8 cellular contexts compared by ENCODE assay signal in the genomic region with DNA sequence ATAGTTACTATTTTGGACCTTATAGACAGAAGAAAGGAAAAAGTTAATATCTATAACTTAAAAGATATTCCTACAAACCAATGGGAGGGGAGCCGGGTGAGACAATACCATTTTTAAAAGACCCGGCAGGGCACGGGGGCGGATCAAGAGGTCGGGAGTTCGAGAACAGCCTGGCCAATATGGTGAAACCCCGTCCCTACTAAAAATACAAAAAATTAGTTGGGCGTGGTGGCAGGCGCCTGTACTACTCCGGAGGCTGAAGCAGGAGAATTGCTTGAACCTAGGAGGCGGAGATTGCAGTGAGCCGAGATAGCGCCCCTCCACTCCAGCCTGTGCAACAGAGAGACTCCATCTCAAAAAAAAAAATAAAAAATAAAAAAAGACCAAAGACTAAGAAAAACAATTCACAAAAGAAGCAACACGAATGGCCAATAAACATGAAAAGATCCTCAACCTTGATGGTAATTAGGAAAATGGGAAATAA. TPM values are rescaled to one million over a fixed set of nuclear protein-coding genes. Genes with fewer than 3 reads are reported as not detected.
DNase-seq lines count a peak whose midpoint lies in the region; ATAC-seq and TF ChIP-seq lines count a peak whose summit lies in the region.

No MANE protein-coding gene starts in this region.

- CTCF ChIA-PET in IMR-90 (lab: Yijun Ruan, JAX) = interaction anchor here (0.6 kb wide), 1 partner anchor 146 kb away, joined by 3 read pairs; no protein-coding TSS in a partner anchor

- peak overlapping the region; percentile 28 for H2BK5ac ChIP-seq in IMR-90 (ENCODE audit: low read depth, low read length, poor library complexity, severe bottlenecking)

- H2AK5ac ChIP-seq in IMR-90 (ENCODE audit: low read depth, low read length) = no peak overlapping the region

- H2AK9ac ChIP-seq in IMR-90 (replicated peaks; ENCODE audit: low read depth, low read length, poor library complexity) = no peak overlapping the region

- POLR2A ChIA-PET in IMR-90 (lab: Charles Lee; ENCODE audit: unreplicated experiment) = no interaction called here

- no peak for TF ChIP-seq POLR2A in IMR-90 (IDR thresholded peaks at IDR 0.05; ENCODE audit: low read depth, low read length)
- TF ChIP-seq POLR2A in tibial nerve (IDR thresholded peaks at IDR 0.05) = no peak

- no peak for TF ChIP-seq CTCF in AG10803 (conservative IDR thresholded peaks at IDR 0.05; ENCODE audit: low read length)
- TF ChIP-seq CTCF in IMR-90 (conservative IDR thresholded peaks at IDR 0.05; ENCODE audit: low read depth, low read length) = no peak
- no peak for TF ChIP-seq CTCF in lower lobe of right lung (IDR thresholded peaks at IDR 0.05)
- TF ChIP-seq CTCF in tibial nerve (IDR thresholded peaks at IDR 0.05) = no peak

- WGBS in IMR-90 (ENCODE audit: extremely low coverage in 2 of 2, insufficient read length in 1 of 2), 2 experiments = no CpG with 5 or more reads among the region's 14 CpGs
- WGBS in tibial nerve, 2 donors = 25 to 27% methylated on average over 14 of the region's 14 CpGs

- no peak overlapping the region for H3K4ac ChIP-seq in IMR-90 (ENCODE audit: low read depth, low read length)

- intact Hi-C loops in IMR-90 (cut with micrococcal nuclease) = loop anchor here (5.0 to 10.0 kb wide), 2 partner anchors 75 to 122 kb away; partner anchors contain the start of genes C1orf216 and CLSPN
- intact Hi-C loops in activated T-helper 2 cell treated with anti-CD3 and anti-CD28 coated beads, Interferon-gamma antibody, Interleukin-2, Interleukin-4, amounts not matched to agents 10 μg/mL and 5 μg/mL and 100 μg/mL, durations not matched to agents 14 hours and 24 hours and 36 hours (cut with micrococcal nuclease) = loop anchor here (5.0 to 10.0 kb wide), 2 partner anchors 65 to 122 kb away; partner anchors contain the start of gene CLSPN
- intact Hi-C loops in lower lobe of right lung (cut with DNase I) = no loop called here

- peak overlapping the region; percentile 99 for H3K4me3 Mint-ChIP-seq in activated T-helper 2 cell treated with anti-CD3 and anti-CD28 coated beads, Interferon-gamma antibody, Interleukin-2, Interleukin-4, amounts not matched to agents 10 μg/mL and 5 μg/mL and 100 μg/mL, durations not matched to agents 14 hours and 24 hours and 36 hours (ENCODE audit: low read depth)

- H3K23ac ChIP-seq in IMR-90 (ENCODE audit: low read depth, low read length) = no peak overlapping the region

- DNase-seq in AG10803 (ENCODE audit: low read depth) (no peak), IMR-90 (no peak), lower lobe of right lung (no peak), tibial nerve (ENCODE audit: low spot score in 2 of 2) (no peak), occipital lobe (lab: John Stamatoyannopoulos, UW) (no peak)
- DNase-seq in activated T-helper 2 cell treated with anti-CD3 and anti-CD28 coated beads, Interferon-gamma antibody, Interleukin-2, Interleukin-4, amounts not matched to agents 10 μg/mL and 5 μg/mL and 100 μg/mL, durations not matched to agents 14 hours and 24 hours and 36 hours (ENCODE audit: low spot score) = no peak

- no peaks in the 10 kb centered on the region for H4K20me1 ChIP-seq in IMR-90 (ENCODE audit: insufficient read depth, low read length)

- H3K9me3 ChIP-seq in IMR-90 (ENCODE audit: control insufficient read depth, insufficient read depth, low read length) (no peaks in the 10 kb centered on the region), lower lobe of right lung (no peaks in the 10 kb centered on the region), tibial nerve (no peaks in the 10 kb centered on the region)

- H3K14ac ChIP-seq in IMR-90 (replicated peaks; ENCODE audit: low read depth, low read length) = no peak overlapping the region

- no peak for TF ChIP-seq RAD21 in IMR-90 (IDR thresholded peaks at IDR 0.05; ENCODE audit: low read length)

- H3K9ac ChIP-seq in IMR-90 (ENCODE audit: low read depth, low read length) = peak overlapping the region; percentile 89; the same call in 1 of the 2 replicates

- no peaks in the 10 kb centered on the region for H3K9me3 Mint-ChIP-seq in activated T-helper 2 cell treated with anti-CD3 and anti-CD28 coated beads, Interferon-gamma antibody, Interleukin-2, Interleukin-4, amounts not matched to agents 10 μg/mL and 5 μg/mL and 100 μg/mL, durations not matched to agents 14 hours and 24 hours and 36 hours

- TF ChIP-seq EP300 in tibial nerve (IDR thresholded peaks at IDR 0.05) = no peak

- dilution Hi-C loops in IMR-90 (cut with HindIII; ENCODE audit: low sequenced_read_pairs, unreplicated experiment) = no loop called here

- H3K56ac ChIP-seq in IMR-90 (ENCODE audit: extremely low read depth, insufficient read depth, low read length) = no peak overlapping the region

- peak overlapping the region; percentile 98 for H3K27ac Mint-ChIP-seq in activated T-helper 2 cell treated with anti-CD3 and anti-CD28 coated beads, Interferon-gamma antibody, Interleukin-2, Interleukin-4, amounts not matched to agents 10 μg/mL and 5 μg/mL and 100 μg/mL, durations not matched to agents 14 hours and 24 hours and 36 hours

- H4K91ac ChIP-seq in IMR-90 (ENCODE audit: insufficient read depth, low read depth, low read length) = no peak overlapping the region

- no TSS peak for BruUV-seq in IMR-90 (replicated peaks; lab: Mats Ljungman, UMichigan)

- no peak overlapping the region for H3K18ac ChIP-seq in IMR-90 (ENCODE audit: low read depth, low read length)

- H3K4me1 ChIP-seq in IMR-90 (ENCODE audit: control insufficient read depth, insufficient read depth, low read length) (no peaks in the 10 kb centered on the region), lower lobe of right lung (peaks cover 27% of the 10 kb centered on the region), tibial nerve (peaks cover 0 to 40% (median 27%) of the 10 kb centered on the region in 4 donors)

- H3K36me3 Mint-ChIP-seq in activated T-helper 2 cell treated with anti-CD3 and anti-CD28 coated beads, Interferon-gamma antibody, Interleukin-2, Interleukin-4, amounts not matched to agents 10 μg/mL and 5 μg/mL and 100 μg/mL, durations not matched to agents 14 hours and 24 hours and 36 hours (ENCODE audit: low read depth) = peaks cover 11% of the 10 kb centered on the region

- no peak overlapping the region for H3K27ac ChIP-seq in IMR-90 (ENCODE audit: insufficient read depth, low read length)
- peak overlapping the region; percentile 91 for H3K27ac ChIP-seq in lower lobe of right lung
- peak overlapping the region; percentile 68 to 93 (median 88) for H3K27ac ChIP-seq in tibial nerve

- H3K79me1 ChIP-seq in IMR-90 (ENCODE audit: low read depth in 1 of 2, low read length in 2 of 2) = peaks cover 4 to 17% of the 10 kb centered on the region in 2 experiments; a peak in 1 of 4 replicates

- H3K36me3 ChIP-seq in IMR-90 (ENCODE audit: control insufficient read depth, insufficient read depth, low read length) (no peaks in the 10 kb centered on the region), lower lobe of right lung (no peaks in the 10 kb centered on the region), tibial nerve (no peaks in the 10 kb centered on the region)

- peak overlapping the region in 1 of 2 experiments; percentile 86; a peak in 3 of 4 replicates for H4K8ac ChIP-seq in IMR-90 (ENCODE audit: low read depth in 2 of 2, low read length in 2 of 2)

- H2BK120ac ChIP-seq in IMR-90 (ENCODE audit: low read depth, low read length) = no peak overlapping the region

- H3K4me2 ChIP-seq in IMR-90 (ENCODE audit: low read depth, low read length) = peak overlapping the region; percentile 82

- H3K27me3 ChIP-seq in IMR-90 (ENCODE audit: control insufficient read depth, insufficient read depth, low read length) = peaks cover 14% of the 10 kb centered on the region
- H3K27me3 ChIP-seq in lower lobe of right lung (ENCODE audit: low read depth) = no peaks in the 10 kb centered on the region
- no peaks in the 10 kb centered on the region for H3K27me3 ChIP-seq in tibial nerve

- H2BK20ac ChIP-seq in IMR-90 (ENCODE audit: low read depth, low read length) = no peak overlapping the region

- in situ Hi-C loops in IMR-90 (cut with MboI; ENCODE audit: low sequenced_read_pairs) = loop anchor here (5.0 kb wide), 1 partner anchor 75 kb away; the partner anchor contains the start of gene C1orf216

- peaks cover 29% of the 10 kb centered on the region for H3K4me1 Mint-ChIP-seq in activated T-helper 2 cell treated with anti-CD3 and anti-CD28 coated beads, Interferon-gamma antibody, Interleukin-2, Interleukin-4, amounts not matched to agents 10 μg/mL and 5 μg/mL and 100 μg/mL, durations not matched to agents 14 hours and 24 hours and 36 hours (ENCODE audit: low read depth)

- ATAC-seq in IMR-90 (ENCODE audit: low read depth) (no peak), lower lobe of right lung (no peak), GM19351 (IDR thresholded peaks at IDR 0.05; ENCODE audit: unreplicated experiment) (no peak), HG03520 (IDR thresholded peaks at IDR 0.05; ENCODE audit: unreplicated experiment) (no peak)

- H3K4me3 ChIP-seq in AG10803 (ENCODE audit: low read length) (peak overlapping the region; percentile 98), IMR-90 (ENCODE audit: insufficient read depth, low read depth, low read length) (peak overlapping the region; percentile 90), lower lobe of right lung (peak overlapping the region; percentile 82), tibial nerve (peak overlapping the region; percentile 65 to 87 (median 72))

- peaks cover 33% of the 10 kb centered on the region for H3K27me3 Mint-ChIP-seq in activated T-helper 2 cell treated with anti-CD3 and anti-CD28 coated beads, Interferon-gamma antibody, Interleukin-2, Interleukin-4, amounts not matched to agents 10 μg/mL and 5 μg/mL and 100 μg/mL, durations not matched to agents 14 hours and 24 hours and 36 hours (ENCODE audit: low read depth)

- peak overlapping the region; percentile 75 for H2AFZ ChIP-seq in IMR-90 (replicated peaks; ENCODE audit: low read length, poor library complexity)

- no peaks in the 10 kb centered on the region for H3K9me1 ChIP-seq in IMR-90 (ENCODE audit: insufficient read depth, low read length)

- no peak overlapping the region for H2BK15ac ChIP-seq in IMR-90 (ENCODE audit: low read depth, low read length)

- no peak overlapping the region for H4K5ac ChIP-seq in IMR-90 (ENCODE audit: low read depth, low read length)

TF ChIP-seq in IMR-90, 13 proteins besides CTCF, POLR2A, EP300 and RAD21 (continues in another document):
- TF ChIP-seq NFE2L2 (IDR thresholded peaks at IDR 0.05; ENCODE audit: low read depth, low read length) (no peak), CHD1 (IDR thresholded peaks at IDR 0.05; ENCODE audit: low read depth, low read length) (no peak), RFX5 (IDR thresholded peaks at IDR 0.05; ENCODE audit: low read depth, low read length) (no peak)

RNA-seq across cellular contexts. Expression of gene PSMB2, which starts 1.2 kb away (rescaled TPM):
- total RNA-seq in IMR-90 (2012; rRNA removed) = 23.8 and 28.1 TPM in 2 replicates
- 85.2 and 86.2 TPM in 2 replicates for polyA plus RNA-seq in IMR-90 (2012; rRNA removed)
- 60.7 and 114 TPM in 2 replicates for polyA plus RNA-seq in IMR-90 (2012; cell fraction: cytosol; rRNA removed)
- 20.2 and 34.7 TPM in 2 replicates for polyA plus RNA-seq in IMR-90 (2012; cell fraction: nucleus; rRNA removed; ENCODE audit: low replicate concordance)
- 123 and 124 TPM in 2 replicates for total RNA-seq in activated T-helper 2 cell treated with anti-CD3 and anti-CD28 coated beads, Interferon-gamma antibody, Interleukin-2, Interleukin-4, amounts not matched to agents 10 μg/mL and 5 μg/mL and 100 μg/mL, durations not matched to agents 14 hours and 24 hours and 36 hours
- 44.9 TPM for total RNA-seq in lower lobe of right lung
- total RNA-seq in tibial nerve = 10 to 100 TPM; 24.9 to 41.4 (median 33.8) TPM
- total RNA-seq in occipital lobe = 17.8 TPM
